3 cellular contexts compared by ENCODE assay signal in the genomic region with DNA sequence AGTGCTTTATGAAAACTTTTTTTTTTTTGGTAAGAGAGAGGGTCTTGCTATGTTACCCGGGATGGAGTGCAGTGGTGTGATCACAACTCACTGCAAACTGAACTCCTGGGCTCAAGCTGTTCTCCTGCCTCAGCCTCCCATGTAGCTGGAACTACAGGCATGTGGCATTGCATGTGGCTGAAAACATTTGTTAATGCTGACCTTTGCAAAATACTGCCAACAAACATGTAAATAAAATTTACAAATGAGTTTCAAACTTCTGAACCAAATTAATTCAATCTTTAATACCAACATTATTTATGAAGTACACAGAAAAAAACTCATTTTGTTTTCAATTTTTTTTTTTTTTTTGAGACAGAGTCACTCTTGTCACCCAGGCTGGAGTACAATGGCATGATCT.
TF ChIP-seq lines count a peak whose summit lies in the region.

No MANE protein-coding gene starts in this region.

TF ChIP-seq in A549, 52 proteins besides CTCF, POLR2A, EP300 and RAD21:
- TF ChIP-seq MAFK (IDR thresholded peaks at IDR 0.05; ENCODE audit: partially characterized antibody) (peak; percentile 76), CBX2 (IDR thresholded peaks at IDR 0.05; ENCODE audit: borderline replicate concordance, low read depth) (no peak), NFE2L2 (conservative IDR thresholded peaks at IDR 0.05; ENCODE audit: low read length) (no peak), FOXS1 (CRISPR knock-in tag; IDR thresholded peaks at IDR 0.05) (no peak)
- TF ChIP-seq, protein P1, sequence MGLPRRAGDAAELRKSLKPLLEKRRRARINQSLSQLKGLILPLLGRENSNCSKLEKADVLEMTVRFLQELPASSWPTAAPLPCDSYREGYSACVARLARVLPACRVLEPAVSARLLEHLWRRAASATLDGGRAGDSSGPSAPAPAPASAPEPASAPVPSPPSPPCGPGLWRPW (IDR thresholded peaks at IDR 0.05), result no peak

TF ChIP-seq in IMR-90, 13 proteins besides CTCF, POLR2A, EP300 and RAD21:
- TF ChIP-seq, protein P2, sequence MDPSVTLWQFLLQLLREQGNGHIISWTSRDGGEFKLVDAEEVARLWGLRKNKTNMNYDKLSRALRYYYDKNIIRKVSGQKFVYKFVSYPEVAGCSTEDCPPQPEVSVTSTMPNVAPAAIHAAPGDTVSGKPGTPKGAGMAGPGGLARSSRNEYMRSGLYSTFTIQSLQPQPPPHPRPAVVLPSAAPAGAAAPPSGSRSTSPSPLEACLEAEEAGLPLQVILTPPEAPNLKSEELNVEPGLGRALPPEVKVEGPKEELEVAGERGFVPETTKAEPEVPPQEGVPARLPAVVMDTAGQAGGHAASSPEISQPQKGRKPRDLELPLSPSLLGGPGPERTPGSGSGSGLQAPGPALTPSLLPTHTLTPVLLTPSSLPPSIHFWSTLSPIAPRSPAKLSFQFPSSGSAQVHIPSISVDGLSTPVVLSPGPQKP (IDR thresholded peaks at IDR 0.05; ENCODE audit: borderline replicate concordance, low read depth, low read length), result no peak
- peak; percentile 92 for TF ChIP-seq MAFK (IDR thresholded peaks at IDR 0.05; ENCODE audit: low read depth, low read length)

TF ChIP-seq in H1, 55 proteins besides CTCF, POLR2A, EP300 and RAD21:
- TF ChIP-seq FOSL1 (IDR thresholded peaks at IDR 0.05; ENCODE audit: insufficient read depth, low read depth, low read length), result no peak
- TF ChIP-seq MAFK (IDR thresholded peaks at IDR 0.05; ENCODE audit: low read depth, low read length), result peak; percentile 42; the same call in 1 of the 2 replicates
- TF ChIP-seq KDM4A (IDR thresholded peaks at IDR 0.05; ENCODE audit: low read depth, low read length, severe bottlenecking), result no peak
- no peak for TF ChIP-seq BRCA1 (IDR thresholded peaks at IDR 0.05; ENCODE audit: low read depth, low read length)
- no peak for TF ChIP-seq RBBP5 (IDR thresholded peaks at IDR 0.05; ENCODE audit: borderline replicate concordance, low read depth, low read length)
- no peak for TF ChIP-seq CTBP2 (IDR thresholded peaks at IDR 0.05; ENCODE audit: borderline replicate concordance, insufficient read depth, insufficient read length, low read length)
TF ChIP-seq in H1: peak in this region for 1.
